Comparison of ENCODE assay signal across 21 cellular contexts in the genomic region with DNA sequence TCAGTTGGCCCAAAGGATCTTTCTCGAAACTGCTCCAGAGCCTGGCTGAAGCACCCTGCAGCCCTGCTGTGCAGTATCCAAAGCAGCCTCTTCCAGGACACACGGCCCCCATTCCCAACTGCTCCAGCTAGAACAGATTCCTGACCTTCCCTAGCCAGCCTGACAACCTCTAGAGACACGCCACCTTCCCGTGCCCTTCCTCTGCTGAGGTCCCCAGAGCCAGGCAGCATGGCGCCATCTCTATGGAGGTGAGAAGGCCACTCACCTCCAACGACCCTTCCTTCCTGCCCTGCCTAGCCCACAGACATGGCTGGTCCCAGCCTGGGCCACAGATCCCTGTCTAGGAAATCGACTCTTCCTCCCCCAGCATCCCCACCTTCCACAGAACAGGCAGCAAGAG. TPM values are rescaled to one million over a fixed set of nuclear protein-coding genes. Genes with fewer than 3 reads are reported as not detected.
"Had no signal": no experiment of that assay in that cellular context is flagged by ENCODE, and none has a peak within 500 bp of the region (broad histone marks: within the 10 kb centered on the region; RNA-seq: fewer than 3 reads in every experiment).

No MANE protein-coding gene starts in this region.

- DNase-seq: activated CD4-positive, alpha-beta T cell treated with anti-CD3 and anti-CD28 coated beads for 4 hours; activated CD8-positive, alpha-beta memory T cell treated with anti-CD3 and anti-CD28 coated beads, Interleukin-2, amount 50 U/mL, for 48 hours; activated CD8-positive, alpha-beta T cell treated with anti-CD3 and anti-CD28 coated beads for 36 hours; activated naive CD4-positive, alpha-beta T cell treated with Interleukin-2 at 50 U/mL for 16 hours; activated T-cell treated with anti-CD3 and anti-CD28 coated beads, Interleukin-2, amount 50 U/mL, for 1 hour; brain microvascular endothelial cell; IMR-90; Kasumi-1; KBM-7; NCI-H146; NCI-H1930; NCI-H2107; NCI-H2171 treated with DMSO at 0.1 percent for 48 hours; NCI-H226; NCI-H526 treated with DMSO at 0.1 percent for 48 hours; NCI-H82; Right ventricle myocardium superior; SJCRH30; SW 1271 had no signal

- H3K9me3 ChIP-seq: SJCRH30 had no signal

- H3K27ac ChIP-seq: brain microvascular endothelial cell, cardiac muscle cell, SJCRH30 had no signal

- H3K4me3 ChIP-seq: cardiac muscle cell, SJCRH30 had no signal

- H3K27me3 ChIP-seq: brain microvascular endothelial cell, cardiac muscle cell, SJCRH30 had no signal

RNA-seq across cellular contexts. Expression of gene PLIN1, which starts 27.0 kb away (rescaled TPM):
- total RNA-seq: RPMI7951, SJCRH30 had no signal

RNA-seq across cellular contexts. Expression of gene WDR93, which starts 38.5 kb away (rescaled TPM):
- total RNA-seq: activated CD8-positive, alpha-beta T cell treated with anti-CD3 and anti-CD28 coated beads for 36 hours; IMR-90; SJCRH30 had no signal
